Comparison of ENCODE assay signal across 8 cellular contexts in genomic region chr11:61332266-61332822, GRCh38. TPM values are rescaled to one million over a fixed set of nuclear protein-coding genes. Genes with fewer than 3 reads are reported as not detected.
A peak's percentile ranks its signal among the peaks of the same experiment; 100 is the strongest.
DNase-seq lines count a peak whose midpoint lies in the region; ATAC-seq and TF ChIP-seq lines count a peak whose summit lies in the region.

No MANE protein-coding gene starts in this region.

- peak; percentile 21 for ATAC-seq in left colon
- ATAC-seq in GM18858 (IDR thresholded peaks at IDR 0.05; ENCODE audit: unreplicated experiment) = no peak

- peak overlapping the region; percentile 93 for H3K4me3 Mint-ChIP-seq in MCF 10A (ENCODE audit: unreplicated experiment)

- POLR2A ChIA-PET in MCF 10A (lab: Yijun Ruan, JAX) = interaction anchor here (1.0 to 10.7 kb wide), 15 partner anchors 16 to 114 kb away, joined by 3 to 220 read pairs (median 5); partner anchors contain the start of genes CPSF7, CYB561A3, SDHAF2 and TMEM138

- H3K27me3 Mint-ChIP-seq in MCF 10A (ENCODE audit: insufficient read depth, unreplicated experiment) = no peaks in the 10 kb centered on the region

- H3K36me3 Mint-ChIP-seq in MCF 10A (ENCODE audit: insufficient read depth, unreplicated experiment) = peaks cover 49% of the 10 kb centered on the region

- CTCF ChIA-PET in MCF 10A (lab: Yijun Ruan, JAX) = interaction anchor here (0.6 to 5.6 kb wide), 6 partner anchors 23 to 501 kb away, joined by 3 to 39 read pairs (median 4); partner anchors contain the start of genes CPSF7 and SDHAF2

- TSS peak; percentile 51 for BruUV-seq in MCF 10A (replicated peaks; lab: Mats Ljungman, UMichigan)

- H3K27ac Mint-ChIP-seq in MCF 10A (ENCODE audit: low read depth, unreplicated experiment) = peak overlapping the region; percentile 98

- peaks cover 47% of the 10 kb centered on the region for H3K4me1 Mint-ChIP-seq in MCF 10A (ENCODE audit: insufficient read depth, unreplicated experiment)

- DNase-seq in SIG-M5 treated with dmso at 0.1 percent for 504 hours (lab: John Stamatoyannopoulos, UW; ENCODE audit: unreplicated experiment) (peak; percentile 11), SIG-M5 (lab: John Stamatoyannopoulos, UW) (no peak), LNCaP clone FGC (ENCODE audit: low read depth) (no peak), MCF 10A (ENCODE audit: unreplicated experiment) (peak; percentile 28), left colon (no peak), NCI-H2196 (lab: John Stamatoyannopoulos, UW; ENCODE audit: unreplicated experiment) (no peak)

- TF ChIP-seq CTCF in LNCaP clone FGC (IDR thresholded peaks at IDR 0.05; ENCODE audit: control insufficient read depth, extremely low read depth, insufficient read depth) = no peak
- no peak for TF ChIP-seq CTCF in MCF 10A (IDR thresholded peaks at IDR 0.05; ENCODE audit: unreplicated experiment)

- intact Hi-C loops in MCF 10A (cut with micrococcal nuclease) = loop anchor here (10.0 kb wide), 1 partner anchor 78 kb away; no protein-coding TSS in a partner anchor
- intact Hi-C loops in left colon (cut with DNase I, micrococcal nuclease) = loop anchor here in 1 of 2 donors (10.0 kb wide), 1 partner anchor 52 kb away; no protein-coding TSS in a partner anchor

- H3K4me3 ChIP-seq in LNCaP clone FGC (ENCODE audit: low read depth, low read length) = peak overlapping the region; percentile 97

- H3K27ac ChIP-seq in temporal lobe (ENCODE audit: low read depth, low read length) = peak overlapping the region; percentile 60

- H3K9me3 Mint-ChIP-seq in MCF 10A (ENCODE audit: unreplicated experiment) = no peaks in the 10 kb centered on the region

RNA-seq across cellular contexts. Expression of gene DDB1, which starts 0.6 kb away (rescaled TPM):
- total RNA-seq in MCF 10A (2022) (172 and 188 TPM in 2 replicates), left colon (100 to 1,000 TPM; 138 to 149 TPM), temporal lobe (152 TPM)

RNA-seq across cellular contexts. Expression of gene TKFC, which starts 0.7 kb away (rescaled TPM):
- total RNA-seq in MCF 10A (2022) = 79.7 and 93.7 TPM in 2 replicates
- 10 to 100 TPM; 58.5 to 61.5 TPM for total RNA-seq in left colon
- 10.3 TPM for total RNA-seq in temporal lobe

RNA-seq across cellular contexts. Expression of gene CYB561A3, which starts 29.3 kb away (rescaled TPM):
- total RNA-seq in MCF 10A (2022) (28.4 and 28.8 TPM in 2 replicates), left colon (10 to 100 TPM; 80.6 to 80.8 TPM), temporal lobe (4.2 TPM)

RNA-seq across cellular contexts. Expression of gene TMEM138, which starts 29.8 kb away (rescaled TPM):
- 39.9 and 46.5 TPM in 2 replicates for total RNA-seq in MCF 10A (2022)
- total RNA-seq in left colon = 10 to 100 TPM; 33.9 to 40.5 TPM
- total RNA-seq in temporal lobe = 15.0 TPM

RNA-seq across cellular contexts. Expression of gene VWCE, which starts 37.2 kb away (rescaled TPM):
- 0.54 and 1.1 TPM in 2 replicates for total RNA-seq in MCF 10A (2022)
- total RNA-seq in left colon = under 1 TPM; 0.36 to 0.76 TPM
- 1.5 TPM for total RNA-seq in temporal lobe

Comparison
In these comparisons a context has a peak if more than half of its experiments do, and no peak if none do; other contexts are left out.
1. DNase-seq: peak in SIG-M5 treated with dmso at 0.1 percent for 504 hours (single experiment) and MCF 10A (single experiment); none in SIG-M5 (single experiment), LNCaP clone FGC (single experiment), left colon (0 of 2) and NCI-H2196 (single experiment).